In the genomic region with DNA sequence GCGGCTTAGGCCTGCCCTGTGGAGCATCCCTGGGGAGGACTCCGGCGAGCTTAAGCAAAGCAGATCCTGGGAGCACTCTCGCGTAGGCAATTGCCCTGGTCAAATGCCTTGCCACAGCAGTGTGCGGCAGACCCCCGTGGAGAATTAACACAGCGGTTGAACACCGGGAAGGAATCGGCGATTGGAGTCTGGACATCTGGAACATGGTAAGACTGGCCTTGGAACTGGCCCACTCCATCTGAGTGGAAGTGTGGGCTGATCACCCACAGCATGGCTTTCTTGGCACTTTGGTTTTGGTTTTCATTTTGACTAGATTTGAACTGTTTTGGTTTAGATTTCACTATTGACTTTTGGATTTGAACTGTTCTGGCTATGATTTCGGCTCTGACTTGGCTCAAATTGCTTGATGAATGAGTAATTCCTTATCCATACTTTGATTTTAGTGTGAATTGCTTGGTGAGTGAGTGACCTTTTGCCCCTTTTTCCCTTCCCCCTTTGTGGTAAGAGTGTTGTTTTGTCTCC, we compare ENCODE assay signal across 15 cellular contexts.
DNase-seq lines count a peak whose midpoint lies in the region; ATAC-seq and TF ChIP-seq lines count a peak whose summit lies in the region.
"Had no signal": no experiment of that assay in that cellular context is flagged by ENCODE, and none has a peak within 500 bp of the region (broad histone marks: within the 10 kb centered on the region; RNA-seq: fewer than 3 reads in every experiment).

No MANE protein-coding gene starts in this region.

- WGBS in tibial nerve, 2 donors = 96 to 97% methylated on average over 12 of the region's 12 CpGs

- no peak overlapping the region for H3K27ac ChIP-seq in GM23338 (ENCODE audit: low read depth)
- H3K27ac ChIP-seq in tibial nerve = no peak overlapping the region
- H3K27ac ChIP-seq: foreskin keratinocyte, KMS-11, psoas muscle had no signal

- H3K4me1 ChIP-seq in GM23338 (ENCODE audit: insufficient read depth) = no peaks in the 10 kb centered on the region
- H3K4me1 ChIP-seq in tibial nerve = no peaks in the 10 kb centered on the region
- H3K4me1 ChIP-seq: foreskin keratinocyte, psoas muscle had no signal

- H3K79me2 ChIP-seq in GM23338 (replicated peaks; ENCODE audit: insufficient read depth) = no peaks in the 10 kb centered on the region

- H3K4me3 ChIP-seq in GM23338 (no peak overlapping the region), tibial nerve (no peak overlapping the region)
- H3K4me3 ChIP-seq: psoas muscle had no signal

- H3F3A ChIP-seq in GM23338 (replicated peaks; ENCODE audit: low read depth) = no peaks in the 10 kb centered on the region

- no peak for DNase-seq in natural killer cell treated with Interleukin-12 subunit alpha and Interleukin-12 subunit beta and Interleukin-15 and Interleukin-18, amount 100 ng/mL, for 72 hours (ENCODE audit: low spot score)
- no peak for DNase-seq in natural killer cell
- DNase-seq in OCI-M1 (lab: John Stamatoyannopoulos, UW) = no peak
- DNase-seq in GM19240 (ENCODE audit: insufficient read length, low spot score) = no peak
- no peak for DNase-seq in GM23338 (ENCODE audit: low spot score)
- no peak for DNase-seq in tibial nerve (ENCODE audit: low spot score in 2 of 2)
- DNase-seq: foreskin keratinocyte; immature natural killer cell; NCI-H2081; psoas muscle; stimulated activated CD4-positive, alpha-beta T cell treated with anti-CD3 and anti-CD28 coated beads, Interleukin-1b, Interleukin-23, amount 100 ng/mL, for 48 hours; SW 1271 had no signal

- intact Hi-C loops in natural killer cell (cut with micrococcal nuclease) = no loop called here

- peak overlapping the region; percentile 10 to 40 for H3K27ac Mint-ChIP-seq in natural killer cell treated with Interleukin-12 subunit alpha and Interleukin-12 subunit beta and Interleukin-15 and Interleukin-18, amount 100 ng/mL, for 72 hours
- H3K27ac Mint-ChIP-seq in natural killer cell = no peak overlapping the region
- H3K27ac Mint-ChIP-seq in GM23338 = no peak overlapping the region

- no peaks in the 10 kb centered on the region for H3K36me3 ChIP-seq in GM23338 (ENCODE audit: insufficient read depth)
- peaks cover 0 to 53% (median 0%) of the 10 kb centered on the region in 3 donors for H3K36me3 ChIP-seq in tibial nerve

- peak; percentile 53 to 77 for ATAC-seq in natural killer cell treated with Interleukin-12 subunit alpha and Interleukin-12 subunit beta and Interleukin-15 and Interleukin-18, amount 100 ng/mL, for 72 hours
- ATAC-seq in natural killer cell (no peak), GM21825 (IDR thresholded peaks at IDR 0.05; ENCODE audit: unreplicated experiment) (peak; percentile 45), HG03469 (IDR thresholded peaks at IDR 0.05; ENCODE audit: unreplicated experiment) (peak; percentile 61), GM23338 (no peak)
- ATAC-seq: foreskin keratinocyte, psoas muscle had no signal

- no peaks in the 10 kb centered on the region for H4K20me1 ChIP-seq in GM23338 (replicated peaks; ENCODE audit: insufficient read depth)

- H3K9me2 ChIP-seq in GM23338 (ENCODE audit: insufficient read depth) = no peaks in the 10 kb centered on the region; the same call in 1 of the 2 replicates

- no peak overlapping the region for H2AFZ ChIP-seq in GM23338

- no peaks in the 10 kb centered on the region for H3K27me3 ChIP-seq in GM23338 (ENCODE audit: insufficient read depth)
- no peaks in the 10 kb centered on the region for H3K27me3 ChIP-seq in tibial nerve
- H3K27me3 ChIP-seq: foreskin keratinocyte had no signal

- no peak overlapping the region for H3K4me2 ChIP-seq in GM23338
- H3K4me2 ChIP-seq: KMS-11 had no signal

- peaks cover 17% of the 10 kb centered on the region for H3K9me3 Mint-ChIP-seq in natural killer cell treated with Interleukin-12 subunit alpha and Interleukin-12 subunit beta and Interleukin-15 and Interleukin-18, amount 100 ng/mL, for 72 hours
- peaks cover 4 to 19% of the 10 kb centered on the region in 2 donors for H3K9me3 Mint-ChIP-seq in natural killer cell
- H3K9me3 Mint-ChIP-seq in GM23338 = peaks cover 21% of the 10 kb centered on the region

- H3K27me3 Mint-ChIP-seq in natural killer cell treated with Interleukin-12 subunit alpha and Interleukin-12 subunit beta and Interleukin-15 and Interleukin-18, amount 100 ng/mL, for 72 hours = no peaks in the 10 kb centered on the region
- H3K27me3 Mint-ChIP-seq in natural killer cell (ENCODE audit: low read depth in 2 of 2) (no peaks in the 10 kb centered on the region), GM23338 (ENCODE audit: insufficient read depth, low read depth, poor library complexity) (peaks cover 4% of the 10 kb centered on the region)

- H3K36me3 Mint-ChIP-seq in natural killer cell treated with Interleukin-12 subunit alpha and Interleukin-12 subunit beta and Interleukin-15 and Interleukin-18, amount 100 ng/mL, for 72 hours = peaks cover 40% of the 10 kb centered on the region
- H3K36me3 Mint-ChIP-seq in natural killer cell = peaks cover 42% of the 10 kb centered on the region
- peaks cover 51% of the 10 kb centered on the region for H3K36me3 Mint-ChIP-seq in GM23338 (ENCODE audit: low read depth)

- TF ChIP-seq CTCF in natural killer cell (IDR thresholded peaks at IDR 0.05) (no peak), GM23338 (conservative IDR thresholded peaks at IDR 0.05; ENCODE audit: low read depth in 2 of 2) (no peak), tibial nerve (IDR thresholded peaks at IDR 0.05) (no peak)

- H3K4me3 Mint-ChIP-seq in natural killer cell treated with Interleukin-12 subunit alpha and Interleukin-12 subunit beta and Interleukin-15 and Interleukin-18, amount 100 ng/mL, for 72 hours = peak overlapping the region; percentile 43
- no peak overlapping the region for H3K4me3 Mint-ChIP-seq in natural killer cell
- H3K4me3 Mint-ChIP-seq in GM23338 = no peak overlapping the region

- TF ChIP-seq POLR2A in tibial nerve (IDR thresholded peaks at IDR 0.05) = no peak

- TF ChIP-seq EP300 in tibial nerve (IDR thresholded peaks at IDR 0.05) = no peak

- H3K4me1 Mint-ChIP-seq in natural killer cell treated with Interleukin-12 subunit alpha and Interleukin-12 subunit beta and Interleukin-15 and Interleukin-18, amount 100 ng/mL, for 72 hours (ENCODE audit: low read depth in 2 of 2) = peaks cover 23 to 30% of the 10 kb centered on the region in 2 donors
- H3K4me1 Mint-ChIP-seq in natural killer cell (peaks cover 14 to 27% of the 10 kb centered on the region in 2 donors), GM23338 (no peaks in the 10 kb centered on the region)

- H3K9me3 ChIP-seq in tibial nerve = peaks cover 0 to 58% (median 7%) of the 10 kb centered on the region in 4 donors

TF ChIP-seq in GM23338, 12 proteins besides CTCF, POLR2A, EP300 and RAD21 (continues in another document):
- no peak for TF ChIP-seq STAT1 (IDR thresholded peaks at IDR 0.05; ENCODE audit: unreplicated experiment)
- TF ChIP-seq, protein P1, sequence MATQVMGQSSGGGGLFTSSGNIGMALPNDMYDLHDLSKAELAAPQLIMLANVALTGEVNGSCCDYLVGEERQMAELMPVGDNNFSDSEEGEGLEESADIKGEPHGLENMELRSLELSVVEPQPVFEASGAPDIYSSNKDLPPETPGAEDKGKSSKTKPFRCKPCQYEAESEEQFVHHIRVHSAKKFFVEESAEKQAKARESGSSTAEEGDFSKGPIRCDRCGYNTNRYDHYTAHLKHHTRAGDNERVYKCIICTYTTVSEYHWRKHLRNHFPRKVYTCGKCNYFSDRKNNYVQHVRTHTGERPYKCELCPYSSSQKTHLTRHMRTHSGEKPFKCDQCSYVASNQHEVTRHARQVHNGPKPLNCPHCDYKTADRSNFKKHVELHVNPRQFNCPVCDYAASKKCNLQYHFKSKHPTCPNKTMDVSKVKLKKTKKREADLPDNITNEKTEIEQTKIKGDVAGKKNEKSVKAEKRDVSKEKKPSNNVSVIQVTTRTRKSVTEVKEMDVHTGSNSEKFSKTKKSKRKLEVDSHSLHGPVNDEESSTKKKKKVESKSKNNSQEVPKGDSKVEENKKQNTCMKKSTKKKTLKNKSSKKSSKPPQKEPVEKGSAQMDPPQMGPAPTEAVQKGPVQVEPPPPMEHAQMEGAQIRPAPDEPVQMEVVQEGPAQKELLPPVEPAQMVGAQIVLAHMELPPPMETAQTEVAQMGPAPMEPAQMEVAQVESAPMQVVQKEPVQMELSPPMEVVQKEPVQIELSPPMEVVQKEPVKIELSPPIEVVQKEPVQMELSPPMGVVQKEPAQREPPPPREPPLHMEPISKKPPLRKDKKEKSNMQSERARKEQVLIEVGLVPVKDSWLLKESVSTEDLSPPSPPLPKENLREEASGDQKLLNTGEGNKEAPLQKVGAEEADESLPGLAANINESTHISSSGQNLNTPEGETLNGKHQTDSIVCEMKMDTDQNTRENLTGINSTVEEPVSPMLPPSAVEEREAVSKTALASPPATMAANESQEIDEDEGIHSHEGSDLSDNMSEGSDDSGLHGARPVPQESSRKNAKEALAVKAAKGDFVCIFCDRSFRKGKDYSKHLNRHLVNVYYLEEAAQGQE (IDR thresholded peaks at IDR 0.05; ENCODE audit: unreplicated experiment) = no peak
- no peak for TF ChIP-seq EZH2phosphoT487 (IDR thresholded peaks at IDR 0.05; ENCODE audit: unreplicated experiment)
- TF ChIP-seq CREB1 (CRISPR knock-in tag; IDR thresholded peaks at IDR 0.05; ENCODE audit: low read depth) = no peak
- no peak for TF ChIP-seq NANOG (IDR thresholded peaks at IDR 0.05; ENCODE audit: borderline replicate concordance)
- no peak for TF ChIP-seq EZH2 (IDR thresholded peaks at IDR 0.05; ENCODE audit: low read depth, unreplicated experiment)
- no peak for TF ChIP-seq JUNB (IDR thresholded peaks at IDR 0.05; ENCODE audit: unreplicated experiment)
- no peak for TF ChIP-seq ZNF114 (CRISPR knock-in tag; IDR thresholded peaks at IDR 0.05)
- TF ChIP-seq POLR2AphosphoS5 (IDR thresholded peaks at IDR 0.05; ENCODE audit: low read depth) = no peak

Comparison
In these comparisons a context has a peak if more than half of its experiments do, and no peak if none do; other contexts are left out.
1. ATAC-seq: peak in natural killer cell treated with Interleukin-12 subunit alpha and Interleukin-12 subunit beta and Interleukin-15 and Interleukin-18, amount 100 ng/mL, for 72 hours (2 of 2), GM21825 (single experiment) and HG03469 (single experiment); none in natural killer cell (0 of 3) and GM23338 (single experiment).
2. H3K27ac Mint-ChIP-seq: peak in natural killer cell treated with Interleukin-12 subunit alpha and Interleukin-12 subunit beta and Interleukin-15 and Interleukin-18, amount 100 ng/mL, for 72 hours (2 of 2); none in natural killer cell (0 of 2) and GM23338 (single experiment).